8 cellular contexts compared by ENCODE assay signal in the genomic region with DNA sequence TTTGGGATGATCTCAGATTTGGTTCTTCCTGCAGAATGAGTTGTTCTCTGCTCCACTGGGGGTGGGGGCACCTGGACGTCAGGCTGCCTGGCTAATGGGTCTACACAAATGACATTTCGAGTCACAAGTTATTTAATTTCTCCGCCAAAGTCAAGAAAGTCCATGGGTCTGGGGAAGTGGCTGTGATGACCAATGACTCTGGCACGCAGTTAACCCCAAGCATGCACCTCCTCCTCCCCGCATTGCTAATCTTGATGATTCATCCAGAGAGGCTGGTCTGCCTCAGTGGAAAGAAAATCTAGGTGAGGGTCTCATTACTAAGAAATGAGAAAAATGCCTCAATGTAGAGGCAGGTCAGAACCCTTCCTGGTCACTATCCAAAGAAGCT.
DNase-seq lines count a peak whose midpoint lies in the region; ATAC-seq and TF ChIP-seq lines count a peak whose summit lies in the region.

No MANE protein-coding gene starts in this region.

- in situ Hi-C loops in SK-MEL-5 (cut with HindIII; ENCODE audit: low pct_unique_long_range_greater_than_20kb, low sequenced_read_pairs), result no loop called here

- CTCF ChIA-PET in activated CD8-positive, alpha-beta T cell treated with anti-CD3 and anti-CD28 coated beads for 36 hours (lab: Charles Lee), result interaction anchor here (0.7 to 3.4 kb wide), 2 partner anchors 22 to 231 kb away, joined by 3 to 15 read pairs; no protein-coding TSS in a partner anchor
- CTCF ChIA-PET in activated CD8-positive, alpha-beta T cell treated with anti-CD3 and anti-CD28 coated beads, Interleukin-2, amount 10 ng/mL, durations not matched to agents 7 days and 5 days (lab: Charles Lee), result interaction anchor here (1.1 kb wide), 2 partner anchors 14 to 232 kb away, joined by 3 to 4 read pairs; no protein-coding TSS in a partner anchor

- no peak for TF ChIP-seq CTCF in activated CD8-positive, alpha-beta T cell treated with anti-CD3 and anti-CD28 coated beads for 36 hours (IDR thresholded peaks at IDR 0.05)
- TF ChIP-seq CTCF in foreskin keratinocyte (conservative IDR thresholded peaks at IDR 0.05), result no peak

- H3K4me3 Mint-ChIP-seq in activated CD8-positive, alpha-beta T cell treated with anti-CD3 and anti-CD28 coated beads for 36 hours, result no peak overlapping the region
- H3K4me3 Mint-ChIP-seq in activated CD8-positive, alpha-beta T cell treated with anti-CD3 and anti-CD28 coated beads, Interleukin-2, amount 10 ng/mL, durations not matched to agents 7 days and 5 days, result no peak overlapping the region

- peaks cover 55% of the 10 kb centered on the region for H3K4me1 Mint-ChIP-seq in activated CD8-positive, alpha-beta T cell treated with anti-CD3 and anti-CD28 coated beads for 36 hours (ENCODE audit: low read depth)
- peaks cover 19% of the 10 kb centered on the region for H3K4me1 Mint-ChIP-seq in activated CD8-positive, alpha-beta T cell treated with anti-CD3 and anti-CD28 coated beads, Interleukin-2, amount 10 ng/mL, durations not matched to agents 7 days and 5 days (ENCODE audit: low read depth)

- intact Hi-C loops in activated CD8-positive, alpha-beta T cell treated with anti-CD3 and anti-CD28 coated beads for 36 hours (cut with micrococcal nuclease), result no loop called here

- DNase-seq in activated CD8-positive, alpha-beta T cell treated with anti-CD3 and anti-CD28 coated beads for 36 hours, result peak; percentile 35
- no peak for DNase-seq in activated CD8-positive, alpha-beta T cell treated with anti-CD3 and anti-CD28 coated beads, Interleukin-2, amount 10 ng/mL, durations not matched to agents 7 days and 5 days
- peak; percentile 20 for DNase-seq in SK-MEL-5 (ENCODE audit: low read depth, low spot score)
- peak; percentile 78 to 90 for DNase-seq in foreskin keratinocyte
- DNase-seq in stromal cell of bone marrow (ENCODE audit: low read depth), result peak; percentile 92
- DNase-seq in SHP77 (lab: John Stamatoyannopoulos, UW), result no peak
- DNase-seq in NCI-H2081 treated with DMSO at 0.1 percent for 48 hours (lab: John Stamatoyannopoulos, UW), result no peak

- no peaks in the 10 kb centered on the region for H3K9me3 Mint-ChIP-seq in activated CD8-positive, alpha-beta T cell treated with anti-CD3 and anti-CD28 coated beads for 36 hours
- no peaks in the 10 kb centered on the region for H3K9me3 Mint-ChIP-seq in activated CD8-positive, alpha-beta T cell treated with anti-CD3 and anti-CD28 coated beads, Interleukin-2, amount 10 ng/mL, durations not matched to agents 7 days and 5 days (ENCODE audit: insufficient read depth)

- no peaks in the 10 kb centered on the region for H3K27me3 ChIP-seq in foreskin keratinocyte

- H3K27ac Mint-ChIP-seq in activated CD8-positive, alpha-beta T cell treated with anti-CD3 and anti-CD28 coated beads for 36 hours, result no peak overlapping the region
- H3K27ac Mint-ChIP-seq in activated CD8-positive, alpha-beta T cell treated with anti-CD3 and anti-CD28 coated beads, Interleukin-2, amount 10 ng/mL, durations not matched to agents 7 days and 5 days, result no peak overlapping the region

- no peaks in the 10 kb centered on the region for H3K36me3 Mint-ChIP-seq in activated CD8-positive, alpha-beta T cell treated with anti-CD3 and anti-CD28 coated beads for 36 hours (ENCODE audit: low read depth)
- peaks cover 5% of the 10 kb centered on the region for H3K36me3 Mint-ChIP-seq in activated CD8-positive, alpha-beta T cell treated with anti-CD3 and anti-CD28 coated beads, Interleukin-2, amount 10 ng/mL, durations not matched to agents 7 days and 5 days (ENCODE audit: low read depth)

- POLR2A ChIA-PET in activated CD8-positive, alpha-beta T cell treated with anti-CD3 and anti-CD28 coated beads for 36 hours (lab: Charles Lee), result interaction anchor here (1.5 to 2.9 kb wide), 2 partner anchors 18 to 137 kb away, joined by 4 to 8 read pairs; no protein-coding TSS in a partner anchor
- POLR2A ChIA-PET in activated CD8-positive, alpha-beta T cell treated with anti-CD3 and anti-CD28 coated beads, Interleukin-2, amount 10 ng/mL, durations not matched to agents 7 days and 5 days (lab: Charles Lee), result no interaction called here

- no peak overlapping the region for H3K27ac ChIP-seq in foreskin keratinocyte

- peaks cover 34% of the 10 kb centered on the region for H3K4me1 ChIP-seq in foreskin keratinocyte

- peak; percentile 60 for ATAC-seq in activated CD8-positive, alpha-beta T cell treated with anti-CD3 and anti-CD28 coated beads for 36 hours
- ATAC-seq in activated CD8-positive, alpha-beta T cell treated with anti-CD3 and anti-CD28 coated beads, Interleukin-2, amount 10 ng/mL, durations not matched to agents 7 days and 5 days, result no peak
- ATAC-seq in foreskin keratinocyte, result peak; percentile 90
- no peak for ATAC-seq in HG03175 (IDR thresholded peaks at IDR 0.05; ENCODE audit: unreplicated experiment)

- H3K27me3 Mint-ChIP-seq in activated CD8-positive, alpha-beta T cell treated with anti-CD3 and anti-CD28 coated beads for 36 hours, result no peaks in the 10 kb centered on the region
- H3K27me3 Mint-ChIP-seq in activated CD8-positive, alpha-beta T cell treated with anti-CD3 and anti-CD28 coated beads, Interleukin-2, amount 10 ng/mL, durations not matched to agents 7 days and 5 days (ENCODE audit: low read depth), result no peaks in the 10 kb centered on the region

Comparison
In these comparisons a context has a peak if more than half of its experiments do, and no peak if none do; other contexts are left out.
1. ATAC-seq: peak in activated CD8-positive, alpha-beta T cell treated with anti-CD3 and anti-CD28 coated beads for 36 hours (single experiment) and foreskin keratinocyte (single experiment); none in activated CD8-positive, alpha-beta T cell treated with anti-CD3 and anti-CD28 coated beads, Interleukin-2, amount 10 ng/mL, durations not matched to agents 7 days and 5 days (single experiment) and HG03175 (single experiment).
2. DNase-seq: peak in activated CD8-positive, alpha-beta T cell treated with anti-CD3 and anti-CD28 coated beads for 36 hours (single experiment), SK-MEL-5 (single experiment), foreskin keratinocyte (2 of 2) and stromal cell of bone marrow (single experiment); none in activated CD8-positive, alpha-beta T cell treated with anti-CD3 and anti-CD28 coated beads, Interleukin-2, amount 10 ng/mL, durations not matched to agents 7 days and 5 days (single experiment), SHP77 (0 of 2) and NCI-H2081 treated with DMSO at 0.1 percent for 48 hours (single experiment).